21 cellular contexts compared by ENCODE assay signal in genomic region chr9:105241356-105242043, GRCh38. TPM values are rescaled to one million over a fixed set of nuclear protein-coding genes. Genes with fewer than 3 reads are reported as not detected.
DNase-seq lines count a peak whose midpoint lies in the region; ATAC-seq, FAIRE-seq and TF ChIP-seq lines count a peak whose summit lies in the region.
"Had no signal": no experiment of that assay in that cellular context is flagged by ENCODE, and none has a peak within 500 bp of the region (broad histone marks: within the 10 kb centered on the region; RNA-seq: fewer than 3 reads in every experiment).

No MANE protein-coding gene starts in this region.

- DNase-seq in H54 (ENCODE audit: insufficient read length, low spot score) (no peak), WTC11 (ENCODE audit: low spot score) (no peak), substantia nigra (lab: John Stamatoyannopoulos, UW) (no peak), islet precursor cell (no peak)
- DNase-seq: activated CD4-positive, alpha-beta T cell treated with anti-CD3 and anti-CD28 coated beads, Interleukin-2, amount 10 ng/mL, durations not matched to agents 7 days and 5 days; activated CD8-positive, alpha-beta memory T cell treated with anti-CD3 and anti-CD28 coated beads, Interleukin-2, amount 50 U/mL, for 4 hours; activated gamma-delta T cell treated with Interleukin-2 at 50 U/mL for 16 hours; BE2C; left ventricle myocardium superior; NCI-H187; ovary; stimulated activated CD4-positive, alpha-beta T cell treated with anti-CD3 and anti-CD28 coated beads, Interleukin-4, amount 100 ng/mL, for 1 hour had no signal

- no peaks in the 10 kb centered on the region for H3K27me3 Mint-ChIP-seq in WTC11 (ENCODE audit: low read depth)

- no peaks in the 10 kb centered on the region for H3K36me3 Mint-ChIP-seq in WTC11
- H3K36me3 Mint-ChIP-seq: IgD-negative memory B cell had no signal

- CTCF ChIA-PET in WTC11 (lab: Charles Lee) = interaction anchor here (0.6 to 1.5 kb wide), 5 partner anchors 11 to 498 kb away, joined by 3 to 5 read pairs (median 3); no protein-coding TSS in a partner anchor

- peak overlapping the region; percentile 89 for H3K27ac Mint-ChIP-seq in WTC11
- H3K27ac Mint-ChIP-seq: activated CD4-positive, alpha-beta T cell treated with anti-CD3 and anti-CD28 coated beads, Interleukin-2, amount 10 ng/mL, durations not matched to agents 7 days and 5 days had no signal

- ATAC-seq in WTC11 = no peak
- no peak for ATAC-seq in HG03045 (IDR thresholded peaks at IDR 0.05; ENCODE audit: unreplicated experiment)
- ATAC-seq in GM21528 (IDR thresholded peaks at IDR 0.05; ENCODE audit: low FRiP score, unreplicated experiment) = no peak
- ATAC-seq: left ventricle myocardium superior, Right ventricle myocardium inferior had no signal

- no peak for TF ChIP-seq POLR2A in H54 (IDR thresholded peaks at IDR 0.05; ENCODE audit: low read depth, low read length)

- peak overlapping the region; percentile 47 for H3K4me3 Mint-ChIP-seq in WTC11
- H3K4me3 Mint-ChIP-seq: activated CD4-positive, alpha-beta T cell treated with anti-CD3 and anti-CD28 coated beads, Interleukin-2, amount 10 ng/mL, durations not matched to agents 7 days and 5 days had no signal

- peaks cover 3% of the 10 kb centered on the region; the same call in 1 of the 2 replicates for H3K27me3 ChIP-seq in iPS-20b (ENCODE audit: insufficient read depth, low read length)
- H3K27me3 ChIP-seq: ovary had no signal

- peaks cover 38% of the 10 kb centered on the region for H3K4me1 ChIP-seq in iPS-20b (ENCODE audit: insufficient read depth, low read length)
- H3K4me1 ChIP-seq: BE2C had no signal

- H3K9me3 Mint-ChIP-seq in WTC11 = no peaks in the 10 kb centered on the region
- H3K9me3 Mint-ChIP-seq: activated CD4-positive, alpha-beta T cell treated with anti-CD3 and anti-CD28 coated beads, Interleukin-2, amount 10 ng/mL, durations not matched to agents 7 days and 5 days; IgD-negative memory B cell had no signal

- POLR2A ChIA-PET in WTC11 (lab: Charles Lee) = interaction anchor here (0.6 kb wide), 1 partner anchor 376 kb away, joined by 4 read pairs; no protein-coding TSS in a partner anchor

- peaks cover 46% of the 10 kb centered on the region for H3K4me1 Mint-ChIP-seq in WTC11

- H3K36me3 ChIP-seq in iPS-20b (ENCODE audit: insufficient read depth, low read depth, low read length) = no peaks in the 10 kb centered on the region
- H3K36me3 ChIP-seq: BE2C, ovary had no signal

- H3K4me3 ChIP-seq in iPS-20b (ENCODE audit: low read length) = peak overlapping the region; percentile 49; the same call in 1 of the 2 replicates
- H3K4me3 ChIP-seq: skin epidermis had no signal

- H3K9me3 ChIP-seq in iPS-20b (ENCODE audit: insufficient read depth, low read depth, low read length) = no peaks in the 10 kb centered on the region
- H3K9me3 ChIP-seq: BE2C, ovary had no signal

- TF ChIP-seq CTCF in WTC11 (IDR thresholded peaks at IDR 0.05) = no peak

- H3K27ac ChIP-seq in iPS-20b (ENCODE audit: low read length) (peak overlapping the region; percentile 22), substantia nigra (ENCODE audit: low read depth, low read length, poor library complexity, severe bottlenecking) (peak overlapping the region; percentile 52)

- peak; percentile 69 for FAIRE-seq in H54 (lab: Jason Lieb, UNC)
- FAIRE-seq: D721Med, endothelial cell of umbilical vein, GM12891 had no signal

- H3K9ac ChIP-seq in iPS-20b (ENCODE audit: low read depth, low read length) = peak overlapping the region; percentile 33; the same call in 1 of the 2 replicates

TF ChIP-seq in WTC11, 78 proteins besides CTCF, POLR2A, EP300 and RAD21:
- TF ChIP-seq STAT6 (CRISPR knock-in tag; conservative IDR thresholded peaks at IDR 0.05; ENCODE audit: low read depth) = no peak
- no peak for TF ChIP-seq ZNF138 (CRISPR knock-in tag; conservative IDR thresholded peaks at IDR 0.05)
- TF ChIP-seq TEAD4 (CRISPR knock-in tag; IDR thresholded peaks at IDR 0.05) = no peak
- TF ChIP-seq ZNF416 (CRISPR knock-in tag; IDR thresholded peaks at IDR 0.05) = no peak
- TF ChIP-seq AR (CRISPR knock-in tag; IDR thresholded peaks at IDR 0.05) = no peak
- TF ChIP-seq IRF1 (CRISPR knock-in tag; IDR thresholded peaks at IDR 0.05) = no peak
- TF ChIP-seq TEAD1 (CRISPR knock-in tag; IDR thresholded peaks at IDR 0.05) = no peak
- no peak for TF ChIP-seq ATF2 (CRISPR knock-in tag; IDR thresholded peaks at IDR 0.05; ENCODE audit: borderline replicate concordance, low read depth)
- no peak for TF ChIP-seq FOXJ3 (CRISPR knock-in tag; IDR thresholded peaks at IDR 0.05; ENCODE audit: borderline replicate concordance)
- no peak for TF ChIP-seq ZNF232 (CRISPR knock-in tag; IDR thresholded peaks at IDR 0.05)

RNA-seq across cellular contexts. Expression of gene SLC44A1, which starts 3.0 kb away (rescaled TPM):
- 45.9 to 48.9 TPM (median 47.6 TPM) in 3 replicates for total RNA-seq in WTC11 (2021)
